ENCODE assay signal across 3 cellular contexts in the genomic region with DNA sequence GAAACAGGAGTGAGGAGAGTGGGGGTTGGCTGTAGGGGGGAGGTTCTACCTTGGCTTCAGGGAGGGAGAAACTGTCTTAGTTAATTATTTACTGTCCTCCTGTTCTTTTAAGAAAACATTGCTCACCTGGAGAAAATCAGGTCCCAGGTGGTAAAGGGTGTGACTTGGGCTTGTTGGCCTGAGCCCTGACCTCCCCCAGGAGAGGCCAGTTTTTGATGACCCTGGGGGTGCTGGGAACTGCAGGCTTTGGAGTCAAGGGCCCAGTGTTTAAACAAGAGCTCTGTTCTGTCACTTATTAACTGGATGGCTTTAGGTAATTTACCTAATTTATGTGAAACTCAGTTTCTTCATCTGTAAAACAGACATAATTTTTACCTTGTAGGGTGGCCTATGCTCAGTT. TPM values are rescaled to one million over a fixed set of nuclear protein-coding genes. Genes with fewer than 3 reads are reported as not detected.
"Had no signal": no experiment of that assay in that cellular context is flagged by ENCODE, and none has a peak within 500 bp of the region (broad histone marks: within the 10 kb centered on the region; RNA-seq: fewer than 3 reads in every experiment).

No MANE protein-coding gene starts in this region.

RNA-seq across cellular contexts. Expression of a gene that starts 34.4 kb away (rescaled TPM):
- total RNA-seq: H7 had no signal

RNA-seq across cellular contexts. Expression of a gene that starts 55.2 kb away (rescaled TPM):
- total RNA-seq: H4, H7, IMR-90 had no signal
- polyA plus RNA-seq: IMR-90 had no signal

RNA-seq across cellular contexts. Expression of a gene that starts 59.8 kb away (rescaled TPM):
- total RNA-seq: H7, IMR-90 had no signal
